Comparison of ENCODE assay signal across 23 cellular contexts in the genomic region with DNA sequence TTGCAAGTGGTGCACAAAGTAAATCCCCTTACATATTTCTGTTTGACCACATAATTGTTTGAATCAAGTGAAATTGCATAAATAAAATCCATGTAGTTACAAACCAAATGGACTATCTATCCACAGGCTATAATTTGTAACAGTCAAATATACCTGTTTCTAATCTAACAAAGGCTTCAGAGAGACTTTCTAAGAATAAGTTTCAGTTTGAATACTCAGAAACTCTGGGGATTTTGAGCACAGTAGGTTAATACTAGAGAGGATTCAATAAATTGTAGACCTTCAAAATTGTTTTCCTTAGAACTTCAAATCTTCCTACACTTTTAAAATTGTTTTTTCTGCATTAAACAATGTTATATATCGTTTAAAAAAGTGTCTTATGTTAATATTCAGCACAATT.
DNase-seq lines count a peak whose midpoint lies in the region; ATAC-seq, FAIRE-seq and TF ChIP-seq lines count a peak whose summit lies in the region.
"Had no signal": no experiment of that assay in that cellular context is flagged by ENCODE, and none has a peak within 500 bp of the region (broad histone marks: within the 10 kb centered on the region; RNA-seq: fewer than 3 reads in every experiment).

No MANE protein-coding gene starts in this region.

- H3K27me3 ChIP-seq in pancreas (no peaks in the 10 kb centered on the region), heart right ventricle (no peaks in the 10 kb centered on the region)
- H3K27me3 ChIP-seq: BLaER1 had no signal

- no peaks in the 10 kb centered on the region for H3K36me3 ChIP-seq in pancreas
- no peaks in the 10 kb centered on the region for H3K36me3 ChIP-seq in heart right ventricle
- H3K36me3 ChIP-seq: BLaER1, HAP-1 had no signal

- H3K27ac ChIP-seq in A549 = no peak overlapping the region
- H3K27ac ChIP-seq in pancreas = no peak overlapping the region
- no peak overlapping the region for H3K27ac ChIP-seq in heart right ventricle
- H3K27ac ChIP-seq: 22Rv1, BLaER1, C4-2B had no signal

- no peak for TF ChIP-seq CTCF in A549 (IDR thresholded peaks at IDR 0.05)
- TF ChIP-seq CTCF in pancreas (IDR thresholded peaks at IDR 0.05) = no peak
- TF ChIP-seq CTCF in heart right ventricle (IDR thresholded peaks at IDR 0.05) = no peak

- DNase-seq in A549 (ENCODE audit: low read depth in 1 of 2, low spot score in 1 of 2) = no peak
- DNase-seq in OCI-M1 (lab: John Stamatoyannopoulos, UW) = peak; percentile 45
- DNase-seq in pancreas = no peak
- DNase-seq in heart right ventricle = no peak
- DNase-seq in activated naive CD4-positive, alpha-beta T cell treated with Interleukin-2 at 50 U/mL for 16 hours = no peak
- DNase-seq in NOMO-1 treated with DMSO at 0.1 percent for 48 hours (lab: John Stamatoyannopoulos, UW; ENCODE audit: unreplicated experiment) = no peak
- DNase-seq: Caco-2; CD4-positive, CD25-positive, alpha-beta regulatory T cell; CD8-positive, alpha-beta T cell; DMS153; DMS79; GF-D8; GOT3; HFFc6 had no signal

- peak; percentile 7 for FAIRE-seq in A549 (lab: Jason Lieb, UNC)
- FAIRE-seq in pancreas (lab: Jason Lieb, UNC) = peak; percentile 65
- FAIRE-seq: GM12891, GM18507, H54 had no signal

- TF ChIP-seq RAD21 in A549 (conservative IDR thresholded peaks at IDR 0.05 in 1 of 2, IDR thresholded peaks at IDR 0.05 in 1 of 2) = no peak

- H3K4me1 ChIP-seq in A549 = no peaks in the 10 kb centered on the region
- H3K4me1 ChIP-seq in pancreas = no peaks in the 10 kb centered on the region
- H3K4me1 ChIP-seq in heart right ventricle = no peaks in the 10 kb centered on the region
- H3K4me1 ChIP-seq: BLaER1, Caco-2, HAP-1 had no signal

- no peak for TF ChIP-seq EP300 in A549 (IDR thresholded peaks at IDR 0.05)

- 6% methylated on average over 1 of the region's 1 CpG for WGBS in A549 (ENCODE audit: missing lambda C conversion rate)
- 46 to 57% methylated on average over 1 of the region's 1 CpG for WGBS in pancreas, 2 donors
- WGBS in heart right ventricle, 2 donors = 51 to 54% methylated on average over 1 of the region's 1 CpG

- H3K4me3 ChIP-seq in A549 = no peak overlapping the region
- no peak overlapping the region for H3K4me3 ChIP-seq in pancreas
- no peak overlapping the region for H3K4me3 ChIP-seq in heart right ventricle
- H3K4me3 ChIP-seq: BLaER1, HAP-1 had no signal

- CTCF ChIA-PET in A549 (lab: Yijun Ruan, JAX) = no interaction called here

- intact Hi-C loops in pancreas (cut with DNase I) (no loop called here), heart right ventricle (cut with DNase I) (no loop called here)

- ATAC-seq in A549 (no peak), HG02852 (IDR thresholded peaks at IDR 0.05; ENCODE audit: unreplicated experiment) (peak; percentile 57), pancreas (no peak), heart right ventricle (no peak), HG03520 (IDR thresholded peaks at IDR 0.05; ENCODE audit: unreplicated experiment) (no peak)
- ATAC-seq: CD8-positive, alpha-beta T cell had no signal

- no peak overlapping the region for H3K4me2 ChIP-seq in A549
- H3K4me2 ChIP-seq: BLaER1 had no signal

- POLR2A ChIA-PET in A549 (lab: Yijun Ruan, JAX) = no interaction called here

- TF ChIP-seq POLR2A in A549 (IDR thresholded peaks at IDR 0.05; ENCODE audit: low read length) = no peak

- H3K9me3 ChIP-seq in A549 = no peaks in the 10 kb centered on the region
- H3K9me3 ChIP-seq in pancreas = no peaks in the 10 kb centered on the region
- peaks cover 0 to 8% (median 0%) of the 10 kb centered on the region in 11 donors for H3K9me3 ChIP-seq in heart right ventricle
- H3K9me3 ChIP-seq: BLaER1, Caco-2, HAP-1 had no signal

TF ChIP-seq in A549, 52 proteins besides CTCF, POLR2A, EP300 and RAD21:
- TF ChIP-seq BCL3 (IDR thresholded peaks at IDR 0.05) = no peak
- TF ChIP-seq JUNB (IDR thresholded peaks at IDR 0.05) = no peak
- no peak for TF ChIP-seq FOSB (CRISPR knock-in tag; IDR thresholded peaks at IDR 0.05)
- no peak for TF ChIP-seq BHLHE40 (IDR thresholded peaks at IDR 0.05; ENCODE audit: low read depth, low read length)
